ENCODE assay signal across 16 cellular contexts in genomic region chr2:195501746-195502145, GRCh38.
DNase-seq lines count a peak whose midpoint lies in the region; ATAC-seq and TF ChIP-seq lines count a peak whose summit lies in the region.
"Had no signal": no experiment of that assay in that cellular context is flagged by ENCODE, and none has a peak within 500 bp of the region (broad histone marks: within the 10 kb centered on the region; RNA-seq: fewer than 3 reads in every experiment).

No MANE protein-coding gene starts in this region.

- H3K9me2 ChIP-seq in PC-3 (replicated peaks; ENCODE audit: low read length) = no peaks in the 10 kb centered on the region

- TF ChIP-seq CTCF in PC-3 (conservative IDR thresholded peaks at IDR 0.05; ENCODE audit: low read depth, low read length) (no peak), mammary epithelial cell (conservative IDR thresholded peaks at IDR 0.05 in 1 of 2, IDR thresholded peaks at IDR 0.05 in 1 of 2; ENCODE audit: extremely low read depth in 1 of 2, insufficient read depth in 1 of 2, low read depth in 1 of 2, low read length in 2 of 2) (no peak), lower lobe of right lung (IDR thresholded peaks at IDR 0.05) (no peak)

- no peaks in the 10 kb centered on the region for H3K79me2 ChIP-seq in PC-3 (ENCODE audit: low read length)
- H3K79me2 ChIP-seq in mammary epithelial cell (ENCODE audit: insufficient read depth, low read length) = no peaks in the 10 kb centered on the region

- CTCF ChIA-PET in PC-3 (lab: Charles Lee) = no interaction called here
- CTCF ChIA-PET in mammary epithelial cell (lab: Charles Lee; ENCODE audit: low non-redundant PET) = interaction anchor here (0.6 kb wide), 1 partner anchor 10 kb away, joined by 6 read pairs; no protein-coding TSS in a partner anchor

- peak overlapping the region; percentile 41 for H3K4me2 ChIP-seq in BLaER1
- no peak overlapping the region for H3K4me2 ChIP-seq in PC-3 (ENCODE audit: low read length)
- H3K4me2 ChIP-seq in mammary epithelial cell (ENCODE audit: insufficient read depth, low read depth, low read length) = no peak overlapping the region

- intact Hi-C loops in PC-3 (cut with micrococcal nuclease) = no loop called here
- intact Hi-C loops in mammary epithelial cell (cut with micrococcal nuclease) = loop anchor here (5.0 kb wide), 2 partner anchors 61 to 566 kb away; partner anchors contain the start of gene DNAH7
- intact Hi-C loops in lower lobe of right lung (cut with DNase I) = no loop called here

- no peaks in the 10 kb centered on the region for H3F3A ChIP-seq in PC-3 (ENCODE audit: low read length, unreplicated experiment)

- no peak for ATAC-seq in PC-3
- ATAC-seq in lower lobe of right lung = no peak

- no peaks in the 10 kb centered on the region for H3K36me3 ChIP-seq in BLaER1
- H3K36me3 ChIP-seq in PC-3 (ENCODE audit: low read depth, low read length) = no peaks in the 10 kb centered on the region
- H3K36me3 ChIP-seq in mammary epithelial cell (ENCODE audit: insufficient read depth, low read length) = no peaks in the 10 kb centered on the region
- H3K36me3 ChIP-seq in lower lobe of right lung = no peaks in the 10 kb centered on the region

- H3K27me3 ChIP-seq in BLaER1 (no peaks in the 10 kb centered on the region), PC-3 (ENCODE audit: low read length) (no peaks in the 10 kb centered on the region), mammary epithelial cell (ENCODE audit: insufficient read depth, low read length) (no peaks in the 10 kb centered on the region), lower lobe of right lung (ENCODE audit: low read depth) (no peaks in the 10 kb centered on the region)

- BruUV-seq in PC-3 (replicated peaks; lab: Mats Ljungman, UMichigan) (no TSS peak), mammary epithelial cell (replicated peaks; lab: Mats Ljungman, UMichigan) (no TSS peak)

- H2AFZ ChIP-seq in PC-3 (ENCODE audit: low read length) (no peak overlapping the region), mammary epithelial cell (ENCODE audit: low read depth, low read length) (no peak overlapping the region)

- DNase-seq in PC-3 (peak; percentile 54), mammary epithelial cell (peak; percentile 79), kidney tubule cell (ENCODE audit: low spot score) (peak; percentile 15), lower lobe of right lung (no peak), SIG-M5 (lab: John Stamatoyannopoulos, UW) (no peak), DMS53 treated with DMSO at 0.1 percent for 48 hours (lab: John Stamatoyannopoulos, UW; ENCODE audit: unreplicated experiment) (no peak)
- no peak for DNase-seq in activated T-cell treated with anti-CD3 and anti-CD28 coated beads, Interleukin-2, amount 50 U/mL, for 48 hours
- DNase-seq: ACHN; C1 segment of cervical spinal cord; CD4-positive, alpha-beta memory T cell; DMS79 treated with DMSO at 0.1 percent for 48 hours; EL; GOT3; H9 had no signal

- no peak overlapping the region for H3K27ac ChIP-seq in BLaER1
- no peak overlapping the region for H3K27ac ChIP-seq in PC-3 (ENCODE audit: low read length)
- H3K27ac ChIP-seq in mammary epithelial cell (ENCODE audit: insufficient read depth, low read depth, low read length) = no peak overlapping the region
- H3K27ac ChIP-seq in lower lobe of right lung = no peak overlapping the region
- H3K27ac ChIP-seq: HL-60 had no signal

- in situ Hi-C loops in mammary epithelial cell (cut with MboI; ENCODE audit: low sequenced_read_pairs in 2 of 2) = no loop called here

- H3K4me1 ChIP-seq in BLaER1 = peaks cover 19% of the 10 kb centered on the region
- H3K4me1 ChIP-seq in PC-3 (ENCODE audit: insufficient read depth, low read length) = 0 out of 2 replicates have a peak, but pooled peaks cover 7% of the 10 kb centered on the region
- peaks cover 10% of the 10 kb centered on the region for H3K4me1 ChIP-seq in mammary epithelial cell (ENCODE audit: insufficient read depth, low read length)
- H3K4me1 ChIP-seq in lower lobe of right lung = no peaks in the 10 kb centered on the region

- H3K9me3 ChIP-seq in BLaER1 (no peaks in the 10 kb centered on the region), PC-3 (ENCODE audit: low read length) (no peaks in the 10 kb centered on the region), mammary epithelial cell (replicated peaks; ENCODE audit: insufficient read depth, low read length) (no peaks in the 10 kb centered on the region), lower lobe of right lung (no peaks in the 10 kb centered on the region)

- 22% methylated on average over 7 of the region's 7 CpGs for WGBS in mammary epithelial cell (ENCODE audit: low coverage, missing lambda C conversion rate)

- dilution Hi-C loops in mammary epithelial cell (cut with HindIII; ENCODE audit: low sequenced_read_pairs) = no loop called here

- POLR2A ChIA-PET in PC-3 (lab: Charles Lee; ENCODE audit: unreplicated experiment) = interaction anchor here (0.7 kb wide), 1 partner anchor 60 kb away, joined by 3 read pairs; no protein-coding TSS in a partner anchor

- H4K20me1 ChIP-seq in BLaER1 (no peaks in the 10 kb centered on the region), PC-3 (ENCODE audit: low read length) (no peaks in the 10 kb centered on the region), mammary epithelial cell (ENCODE audit: insufficient read depth, low read length) (no peaks in the 10 kb centered on the region)

- H3K4me3 ChIP-seq in BLaER1 = no peak overlapping the region
- no peak overlapping the region for H3K4me3 ChIP-seq in PC-3 (ENCODE audit: low read length)
- H3K4me3 ChIP-seq in mammary epithelial cell (replicated peaks in 1 of 3; ENCODE audit: insufficient read depth in 1 of 3, low read depth in 2 of 3, low read length in 3 of 3) = no peak overlapping the region
- H3K4me3 ChIP-seq in lower lobe of right lung = no peak overlapping the region

- H3K9ac ChIP-seq in BLaER1 (no peak overlapping the region), PC-3 (ENCODE audit: low read length) (no peak overlapping the region), mammary epithelial cell (ENCODE audit: insufficient read depth, low read length) (no peak overlapping the region)

Comparison
In these comparisons a context has a peak if more than half of its experiments do, and no peak if none do; other contexts are left out.
1. DNase-seq: peak in PC-3 (single experiment), mammary epithelial cell (single experiment) and kidney tubule cell (single experiment); none in lower lobe of right lung (single experiment), SIG-M5 (single experiment), activated T-cell treated with anti-CD3 and anti-CD28 coated beads, Interleukin-2, amount 50 U/mL, for 48 hours (0 of 2) and DMS53 treated with DMSO at 0.1 percent for 48 hours (single experiment).